33 cellular contexts compared by ENCODE assay signal in genomic region chr4:72494156-72494555, GRCh38.
DNase-seq lines count a peak whose midpoint lies in the region; ATAC-seq, FAIRE-seq and TF ChIP-seq lines count a peak whose summit lies in the region.
"Had no signal": no experiment of that assay in that cellular context is flagged by ENCODE, and none has a peak within 500 bp of the region (broad histone marks: within the 10 kb centered on the region; RNA-seq: fewer than 3 reads in every experiment).

No MANE protein-coding gene starts in this region.

- TF ChIP-seq EP300 in HepG2 (IDR thresholded peaks at IDR 0.05; ENCODE audit: low read depth in 2 of 2, low read length in 2 of 2) (no peak), HepG2 (CRISPR knock-in tag; IDR thresholded peaks at IDR 0.05; ENCODE audit: borderline replicate concordance) (no peak), K562 (IDR thresholded peaks at IDR 0.05; ENCODE audit: low read length) (no peak)

- H3K36me3 ChIP-seq in HepG2 (replicated peaks in 1 of 2; ENCODE audit: control insufficient read depth in 1 of 2, insufficient read depth in 2 of 2, low read length in 2 of 2) = no peaks in the 10 kb centered on the region
- H3K36me3 ChIP-seq in right lobe of liver = no peaks in the 10 kb centered on the region
- H3K36me3 ChIP-seq in HEK293 (ENCODE audit: control insufficient read depth in 2 of 2, insufficient read depth in 1 of 2, low read length in 2 of 2) = no peaks in the 10 kb centered on the region
- no peaks in the 10 kb centered on the region for H3K36me3 ChIP-seq in K562 (ENCODE audit: control insufficient read depth, insufficient read depth, low read length)
- H3K36me3 ChIP-seq: BLaER1; BLaER1 treated with 17β-estradiol and CSF1 and Interleukin-3, amounts not matched to agents 10 nM and 100 nM had no signal

- H3K9ac ChIP-seq in HepG2 (ENCODE audit: insufficient read depth, low read depth, low read length) = no peak overlapping the region
- H3K9ac ChIP-seq in K562 (ENCODE audit: insufficient read depth in 1 of 2, low read depth in 2 of 2, low read length in 2 of 2) = no peak overlapping the region
- H3K9ac ChIP-seq: BLaER1; BLaER1 treated with 17β-estradiol and CSF1 and Interleukin-3, amounts not matched to agents 10 nM and 100 nM had no signal

- CTCF ChIA-PET in HepG2 (lab: Yijun Ruan, JAX; ENCODE audit: low intra/inter-chr PET ratio, low total read pairs) = no interaction called here
- CTCF ChIA-PET in HEK293 (lab: Yijun Ruan, JAX) = no interaction called here
- CTCF ChIA-PET in K562 (lab: Yijun Ruan, JAX; ENCODE audit: low intra/inter-chr PET ratio) = no interaction called here

- H3K4me3 ChIP-seq in HepG2 (replicated peaks in 1 of 3; ENCODE audit: insufficient read depth in 1 of 3, low read depth in 2 of 3, low read length in 3 of 3) (no peak overlapping the region), right lobe of liver (no peak overlapping the region), HEK293 (ENCODE audit: low read depth, low read length) (no peak overlapping the region), K562 (no peak overlapping the region)
- H3K4me3 ChIP-seq: A549; BLaER1; BLaER1 treated with 17β-estradiol and CSF1 and Interleukin-3, amounts not matched to agents 10 nM and 100 nM had no signal

- H3K27ac ChIP-seq in HepG2 (ENCODE audit: extremely low read length, insufficient read depth, low read length) (no peak overlapping the region), right lobe of liver (no peak overlapping the region), HEK293 (ENCODE audit: extremely low read depth, low read depth, low read length) (no peak overlapping the region), K562 (ENCODE audit: extremely low read depth, low read depth, low read length) (no peak overlapping the region)
- H3K27ac ChIP-seq: 22Rv1; A549; BLaER1; BLaER1 treated with 17β-estradiol and CSF1 and Interleukin-3, amounts not matched to agents 10 nM and 100 nM; C4-2B had no signal

- H2AFZ ChIP-seq in HepG2 (ENCODE audit: low read length) (no peak overlapping the region), K562 (ENCODE audit: low read depth, low read length) (no peak overlapping the region)

- BruUV-seq in HepG2 (replicated peaks; lab: Mats Ljungman, UMichigan) = no TSS peak
- BruUV-seq in K562 (replicated peaks; lab: Mats Ljungman, UMichigan) = no TSS peak

- H3K4me2 ChIP-seq in HepG2 (ENCODE audit: low read depth, low read length) (no peak overlapping the region), K562 (ENCODE audit: insufficient read depth, low read length) (no peak overlapping the region)
- H3K4me2 ChIP-seq: A549; BLaER1; BLaER1 treated with 17β-estradiol and CSF1 and Interleukin-3, amounts not matched to agents 10 nM and 100 nM had no signal

- H3K4me1 ChIP-seq in HepG2 (ENCODE audit: insufficient read depth, low read length) (no peaks in the 10 kb centered on the region), right lobe of liver (no peaks in the 10 kb centered on the region), HEK293 (ENCODE audit: control insufficient read depth, insufficient read depth, low read length) (no peaks in the 10 kb centered on the region), K562 (replicated peaks in 1 of 2; ENCODE audit: control insufficient read depth in 2 of 2, insufficient read depth in 2 of 2, low read length in 2 of 2) (no peaks in the 10 kb centered on the region)
- H3K4me1 ChIP-seq: A549; BLaER1; BLaER1 treated with 17β-estradiol and CSF1 and Interleukin-3, amounts not matched to agents 10 nM and 100 nM; Caco-2 had no signal

- POLR2A ChIA-PET in HepG2 (lab: Yijun Ruan, JAX) (no interaction called here), HEK293 (lab: Yijun Ruan, JAX) (no interaction called here), K562 (lab: Yijun Ruan, JAX) (no interaction called here)

- H3K27me3 ChIP-seq in HepG2 (ENCODE audit: control insufficient read depth in 1 of 2, insufficient read depth in 2 of 2, low read length in 2 of 2) (no peaks in the 10 kb centered on the region), right lobe of liver (no peaks in the 10 kb centered on the region), K562 (ENCODE audit: control insufficient read depth in 2 of 2, insufficient read depth in 2 of 2, low read length in 2 of 2) (no peaks in the 10 kb centered on the region)
- H3K27me3 ChIP-seq: BE2C; BLaER1; BLaER1 treated with 17β-estradiol and CSF1 and Interleukin-3, amounts not matched to agents 10 nM and 100 nM had no signal

- H3K79me2 ChIP-seq in HepG2 (ENCODE audit: insufficient read depth, low read length) = no peaks in the 10 kb centered on the region
- H3K79me2 ChIP-seq in K562 (ENCODE audit: control insufficient read depth, insufficient read depth, low read length) = no peaks in the 10 kb centered on the region; the same call in 2 of the 3 replicates

- TF ChIP-seq POLR2A in HepG2 (IDR thresholded peaks at IDR 0.05; ENCODE audit: insufficient read depth in 1 of 2, low read depth in 2 of 2, low read length in 2 of 2) (no peak), right lobe of liver (IDR thresholded peaks at IDR 0.05) (no peak), K562 (conservative IDR thresholded peaks at IDR 0.05) (no peak)

- H4K20me1 ChIP-seq in HepG2 (ENCODE audit: insufficient read depth, low read length) (no peaks in the 10 kb centered on the region), K562 (replicated peaks; ENCODE audit: control insufficient read depth, insufficient read depth, low read length) (no peaks in the 10 kb centered on the region)
- H4K20me1 ChIP-seq: BLaER1; BLaER1 treated with 17β-estradiol and CSF1 and Interleukin-3, amounts not matched to agents 10 nM and 100 nM had no signal

- no peaks in the 10 kb centered on the region for H3K9me1 ChIP-seq in K562 (ENCODE audit: control insufficient read depth, insufficient read depth, low read length)

- in situ Hi-C loops in HepG2 (cut with HindIII; ENCODE audit: extremely low pct_ligation_motif_present, low pct_unique_long_range_greater_than_20kb) = no loop called here
- in situ Hi-C loops in K562 (cut with MboI) = no loop called here

- intact Hi-C loops in HepG2 (cut with micrococcal nuclease; ENCODE audit: unreplicated experiment) (no loop called here), right lobe of liver (cut with DNase I) (no loop called here), K562 (cut with micrococcal nuclease) (no loop called here)

- ATAC-seq in HepG2 (no peak), right lobe of liver (no peak), K562 (no peak), GM21576 (IDR thresholded peaks at IDR 0.05; ENCODE audit: unreplicated experiment) (no peak), GM18511 (IDR thresholded peaks at IDR 0.05; ENCODE audit: unreplicated experiment) (no peak)
- ATAC-seq: A549; CD8-positive, alpha-beta T cell had no signal

- no peaks in the 10 kb centered on the region for H3K9me3 ChIP-seq in HepG2 (ENCODE audit: low read length)
- no peaks in the 10 kb centered on the region for H3K9me3 ChIP-seq in right lobe of liver
- no peaks in the 10 kb centered on the region for H3K9me3 ChIP-seq in HEK293 (ENCODE audit: control insufficient read depth, insufficient read depth, low read depth, low read length)
- H3K9me3 ChIP-seq in K562 (replicated peaks; ENCODE audit: control insufficient read depth, insufficient read depth, low read depth, low read length) = peaks cover 5% of the 10 kb centered on the region; the same call in 1 of the 2 replicates
- H3K9me3 ChIP-seq: A549, BE2C, Caco-2 had no signal

- TF ChIP-seq CTCF in HepG2 (CRISPR knock-in tag; IDR thresholded peaks at IDR 0.05) (no peak), right lobe of liver (IDR thresholded peaks at IDR 0.05) (no peak), HEK293 (tag by site-specific recombination; IDR thresholded peaks at IDR 0.05) (no peak), K562 (IDR thresholded peaks at IDR 0.05 in 2 of 3, conservative IDR thresholded peaks at IDR 0.05 in 1 of 3; ENCODE audit: insufficient read depth in 2 of 3, low read depth in 1 of 3, low read length in 3 of 3) (no peak)

- no peak for FAIRE-seq in HepG2 (lab: Jason Lieb, UNC)
- no peak for FAIRE-seq in K562 (lab: Jason Lieb, UNC)
- FAIRE-seq: A204.1, A549, D721Med had no signal

- no peak for DNase-seq in HepG2 (ENCODE audit: low spot score)
- no peak for DNase-seq in right lobe of liver
- DNase-seq in K562 (ENCODE audit: extremely low read depth in 1 of 4, low spot score in 3 of 4) = no peak
- DNase-seq: 8988T; ACHN; AML-193; BE2C; C1 segment of cervical spinal cord; Caco-2; Calu3; CD4-positive, alpha-beta memory T cell; CD4-positive, alpha-beta T cell; CD4-positive, CD25-positive, alpha-beta regulatory T cell; CD8-positive, alpha-beta memory T cell; CD8-positive, alpha-beta T cell; COR-L47; DMS 273 treated with DMSO at 0.1 percent for 48 hours; DMS153; DMS53; DMS79; DMS79 treated with DMSO at 0.1 percent for 48 hours; DND-41; EL had no signal

- TF ChIP-seq RAD21 in HepG2 (CRISPR knock-in tag; IDR thresholded peaks at IDR 0.05) (no peak), K562 (CRISPR knock-in tag; conservative IDR thresholded peaks at IDR 0.05 in 1 of 2, IDR thresholded peaks at IDR 0.05 in 1 of 2) (no peak)

TF ChIP-seq in HepG2, 621 proteins besides CTCF, POLR2A, EP300 and RAD21 (continues in another document):
- no peak for TF ChIP-seq NKX3-1 (CRISPR knock-in tag; IDR thresholded peaks at IDR 0.05)

TF ChIP-seq in HEK293, 187 proteins besides CTCF, POLR2A, EP300 and RAD21 (continues in another document):
- TF ChIP-seq ZNF610 (tag by site-specific recombination; IDR thresholded peaks at IDR 0.05; ENCODE audit: borderline replicate concordance) (no peak), HOXA7 (CRISPR knock-in tag; IDR thresholded peaks at IDR 0.05; ENCODE audit: borderline replicate concordance) (no peak), ZNF266 (tag by site-specific recombination; IDR thresholded peaks at IDR 0.05; ENCODE audit: low read depth) (no peak), SETDB1 (IDR thresholded peaks at IDR 0.05; ENCODE audit: insufficient read length, low read length) (peak; percentile 31)

TF ChIP-seq in K562, 482 proteins besides CTCF, POLR2A, EP300 and RAD21 (continues in another document):
- TF ChIP-seq ELF4 (CRISPR knock-in tag; IDR thresholded peaks at IDR 0.05) = no peak
- TF ChIP-seq HNRNPUL1 (IDR thresholded peaks at IDR 0.05; ENCODE audit: low read length) = no peak
- TF ChIP-seq ELK1 (CRISPR knock-in tag; IDR thresholded peaks at IDR 0.05) = no peak
- TF ChIP-seq PRMT5 (CRISPR knock-in tag; IDR thresholded peaks at IDR 0.05) = no peak
- TF ChIP-seq HLTF (IDR thresholded peaks at IDR 0.05) = 0 out of 2 replicates have a peak, but pooled peaks have one; percentile 33
